In genomic region chr11:61343792-61344745, GRCh38 we compare ENCODE assay signal across 19 cellular contexts.
"Had no signal": no experiment of that assay in that cellular context is flagged by ENCODE, and none has a peak within 500 bp of the region (broad histone marks: within the 10 kb centered on the region; RNA-seq: fewer than 3 reads in every experiment).

No MANE protein-coding gene starts in this region.

- H3K27ac ChIP-seq: brain microvascular endothelial cell, neutrophil, transverse colon had no signal

- H3K9me3 ChIP-seq: neutrophil, transverse colon had no signal

- H3K4me3 Mint-ChIP-seq: activated CD8-positive, alpha-beta memory T cell treated with anti-CD3 and anti-CD28 coated beads, Interleukin-2, amount 10 ng/mL, durations not matched to agents 7 days and 5 days; activated naive CD8-positive, alpha-beta T cell; mesothelial cell of epicardium; T-helper 2 cell treated with Interferon-gamma antibody and Interleukin-4, amounts not matched to agents 5 μg/mL and 100 μg/mL, for 36 hours had no signal

- ATAC-seq: activated CD8-positive, alpha-beta memory T cell treated with anti-CD3 and anti-CD28 coated beads, Interleukin-2, amount 10 ng/mL, durations not matched to agents 7 days and 5 days had no signal

- H3K9me3 Mint-ChIP-seq: mesothelial cell of epicardium; T-helper 2 cell treated with Interferon-gamma antibody and Interleukin-4, amounts not matched to agents 5 μg/mL and 100 μg/mL, for 36 hours had no signal

- H3K4me1 Mint-ChIP-seq: activated CD8-positive, alpha-beta memory T cell treated with anti-CD3 and anti-CD28 coated beads, Interleukin-2, amount 10 ng/mL, durations not matched to agents 7 days and 5 days; mesothelial cell of epicardium had no signal

- H3K27me3 Mint-ChIP-seq: activated CD8-positive, alpha-beta memory T cell treated with anti-CD3 and anti-CD28 coated beads, Interleukin-2, amount 10 ng/mL, durations not matched to agents 7 days and 5 days; activated naive CD8-positive, alpha-beta T cell had no signal

- H3K4me3 ChIP-seq: transverse colon had no signal

- H3K27me3 ChIP-seq: brain microvascular endothelial cell, neutrophil, transverse colon had no signal

- H3K27ac Mint-ChIP-seq: activated CD8-positive, alpha-beta memory T cell treated with anti-CD3 and anti-CD28 coated beads, Interleukin-2, amount 10 ng/mL, durations not matched to agents 7 days and 5 days; activated naive CD8-positive, alpha-beta T cell; T-helper 2 cell treated with Interferon-gamma antibody and Interleukin-4, amounts not matched to agents 5 μg/mL and 100 μg/mL, for 36 hours had no signal

- DNase-seq: activated CD4-positive, alpha-beta T cell treated with anti-CD3 and anti-CD28 coated beads, Interleukin-2, amount 50 U/mL, for 48 hours; activated CD4-positive, CD25-positive, alpha-beta regulatory T cell treated with anti-CD3 and anti-CD28 coated beads, Interleukin-2, amount 50 U/mL, for 72 hours; activated CD8-positive, alpha-beta memory T cell treated with anti-CD3 and anti-CD28 coated beads, Interleukin-2, amount 10 ng/mL, durations not matched to agents 7 days and 5 days; activated gamma-delta T cell; activated T-cell treated with anti-CD3 and anti-CD28 coated beads, Interleukin-2, amount 50 U/mL, for 1 hour; brain microvascular endothelial cell; effector memory CD4-positive, alpha-beta T cell; head of caudate nucleus; kidney glomerular epithelial cell; retina; stimulated activated CD4-positive, alpha-beta T cell treated with anti-CD3 and anti-CD28 coated beads, Interleukin-2, amount 100 ng/mL, for 48 hours; stimulated activated naive CD4-positive, alpha-beta T cell treated with Interleukin-2 at 50 U/mL for 16 hours; substantia nigra; SW 1271; transverse colon had no signal
